In the genomic region with DNA sequence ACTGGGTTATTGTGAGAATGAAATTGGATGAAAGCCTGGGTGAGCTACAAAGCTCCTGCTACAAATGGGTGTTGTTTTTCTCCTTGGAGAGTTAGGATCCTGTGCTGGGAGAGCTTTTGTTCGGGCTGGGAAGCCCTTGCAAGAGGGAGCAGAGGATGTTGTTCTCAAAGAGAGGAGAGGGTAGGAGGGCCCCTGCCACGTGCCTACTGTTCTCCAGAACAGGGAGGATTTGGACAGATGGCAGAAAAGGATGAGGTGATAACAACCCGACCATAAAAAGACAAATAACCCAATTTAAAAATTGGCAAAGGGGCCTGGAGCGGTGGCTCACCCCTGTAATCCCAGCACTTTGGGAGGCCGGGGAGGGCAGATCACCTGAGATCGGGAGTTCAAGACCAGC, we compare ENCODE assay signal across 18 cellular contexts.
DNase-seq lines count a peak whose midpoint lies in the region; ATAC-seq and TF ChIP-seq lines count a peak whose summit lies in the region.
"Had no signal": no experiment of that assay in that cellular context is flagged by ENCODE, and none has a peak within 500 bp of the region (broad histone marks: within the 10 kb centered on the region; RNA-seq: fewer than 3 reads in every experiment).

No MANE protein-coding gene starts in this region.

- ATAC-seq in HG03108 (IDR thresholded peaks at IDR 0.05; ENCODE audit: unreplicated experiment) (no peak), omental fat pad (ENCODE audit: low FRiP score) (no peak)
- ATAC-seq: A549, Panc1, Right ventricle myocardium inferior had no signal

- peak; percentile 65 to 84 for DNase-seq in NCI-H2081 (lab: John Stamatoyannopoulos, UW)
- no peak for DNase-seq in NCI-H2081 treated with DMSO at 0.1 percent for 48 hours (lab: John Stamatoyannopoulos, UW)
- peak; percentile 23 for DNase-seq in NCI-H146 treated with DMSO at 0.1 percent for 48 hours (lab: John Stamatoyannopoulos, UW; ENCODE audit: unreplicated experiment)
- DNase-seq in NCI-H446 treated with DMSO at 0.1 percent for 48 hours (lab: John Stamatoyannopoulos, UW) = peak; percentile 31
- DNase-seq in mesenteric fat pad (ENCODE audit: low spot score) = peak; percentile 6
- no peak for DNase-seq in omental fat pad (ENCODE audit: low spot score)
- DNase-seq in activated CD4-positive, alpha-beta T cell treated with anti-CD3 and anti-CD28 coated beads for 1 hour = no peak
- DNase-seq: Calu3, DND-41, GF-D8, MV-4-11, NCI-H2029 treated with DMSO at 0.1 percent for 48 hours, NCI-H526, SK-N-SH had no signal

- TF ChIP-seq CTCF in omental fat pad (IDR thresholded peaks at IDR 0.05) = no peak

Comparison
In these comparisons a context has a peak if more than half of its experiments do, and no peak if none do; other contexts are left out.
1. DNase-seq: peak in NCI-H2081 (2 of 2), NCI-H146 treated with DMSO at 0.1 percent for 48 hours (single experiment), NCI-H446 treated with DMSO at 0.1 percent for 48 hours (single experiment) and mesenteric fat pad (single experiment); none in NCI-H2081 treated with DMSO at 0.1 percent for 48 hours (single experiment), omental fat pad (single experiment) and activated CD4-positive, alpha-beta T cell treated with anti-CD3 and anti-CD28 coated beads for 1 hour (single experiment).